In the genomic region with DNA sequence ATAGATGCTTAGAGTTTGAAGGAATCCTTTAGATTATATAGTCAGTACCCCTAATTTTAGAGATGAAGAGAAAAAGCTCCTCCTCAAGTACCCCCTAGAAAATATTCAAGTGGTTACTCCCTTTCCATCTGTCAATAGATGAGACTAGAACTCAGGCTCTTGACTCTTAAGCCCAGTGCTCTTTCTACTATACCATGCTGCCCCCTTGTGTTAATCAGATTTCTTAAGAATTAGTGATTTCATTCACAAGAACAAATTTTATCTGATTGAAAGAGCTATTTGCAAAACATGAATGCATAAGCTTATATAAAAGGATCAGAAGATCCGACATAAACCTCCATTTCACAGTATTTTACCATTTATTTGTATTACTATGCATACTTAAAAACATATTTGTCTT, we compare ENCODE assay signal across 8 cellular contexts.
DNase-seq lines count a peak whose midpoint lies in the region; TF ChIP-seq lines count a peak whose summit lies in the region.

No MANE protein-coding gene starts in this region.

- intact Hi-C loops in lower leg skin (cut with DNase I; ENCODE audit: low total_unique reads), result no loop called here

- TF ChIP-seq POLR2A in lower leg skin (IDR thresholded peaks at IDR 0.05), result no peak

- WGBS in lower leg skin, 2 donors, result 78 to 89% methylated on average over 1 of the region's 1 CpG

- TF ChIP-seq CTCF in GM12872 (IDR thresholded peaks at IDR 0.05; ENCODE audit: insufficient read depth, low read depth, low read length) (peak; percentile 21; the same call in 1 of the 3 replicates), kidney epithelial cell (IDR thresholded peaks at IDR 0.05; ENCODE audit: insufficient read depth, low read length, poor library complexity, severe bottlenecking) (peak; percentile 32), lower leg skin (IDR thresholded peaks at IDR 0.05) (no peak)

- H3K4me3 ChIP-seq in kidney epithelial cell (ENCODE audit: low read depth, low read length) (no peak overlapping the region), lower leg skin (ENCODE audit: low read depth, poor library complexity, severe bottlenecking) (no peak overlapping the region)

- no peaks in the 10 kb centered on the region for H3K27me3 ChIP-seq in kidney epithelial cell (ENCODE audit: control insufficient read depth, insufficient read depth, low read length)

- no peaks in the 10 kb centered on the region for H3K36me3 ChIP-seq in kidney epithelial cell (ENCODE audit: control insufficient read depth, insufficient read depth, low read length)

- DNase-seq in NCI-H1048 (lab: John Stamatoyannopoulos, UW) (peak; percentile 20), SW480 (ENCODE audit: low spot score) (peak; percentile 39), kidney epithelial cell (ENCODE audit: low read depth) (peak; percentile 7), lower leg skin (ENCODE audit: low spot score in 2 of 2) (no peak), anterior cingulate cortex (lab: John Stamatoyannopoulos, UW) (no peak)
- no peak for DNase-seq in activated naive CD4-positive, alpha-beta T cell treated with anti-CD3 and anti-CD28 coated beads, Interleukin-2, amount 50 U/mL, for 16 hours
- no peak for DNase-seq in activated CD4-positive, alpha-beta T cell treated with anti-CD3 and anti-CD28 coated beads for 4 hours

Comparison
In these comparisons a context has a peak if more than half of its experiments do, and no peak if none do; other contexts are left out.
1. CTCF ChIP-seq: peak in GM12872 (single experiment) and kidney epithelial cell (single experiment); none in lower leg skin (0 of 3).
2. DNase-seq: peak in NCI-H1048 (single experiment), SW480 (single experiment) and kidney epithelial cell (single experiment); none in lower leg skin (0 of 2), anterior cingulate cortex (0 of 58), activated naive CD4-positive, alpha-beta T cell treated with anti-CD3 and anti-CD28 coated beads, Interleukin-2, amount 50 U/mL, for 16 hours (single experiment) and activated CD4-positive, alpha-beta T cell treated with anti-CD3 and anti-CD28 coated beads for 4 hours (0 of 2).